14 cellular contexts compared by ENCODE assay signal in genomic region chr1:214310777-214311690, GRCh38. TPM values are rescaled to one million over a fixed set of nuclear protein-coding genes. Genes with fewer than 3 reads are reported as not detected.
A peak's percentile ranks its signal among the peaks of the same experiment; 100 is the strongest.
DNase-seq lines count a peak whose midpoint lies in the region; ATAC-seq and TF ChIP-seq lines count a peak whose summit lies in the region.
"Had no signal": no experiment of that assay in that cellular context is flagged by ENCODE, and none has a peak within 500 bp of the region (broad histone marks: within the 10 kb centered on the region; RNA-seq: fewer than 3 reads in every experiment).

No MANE protein-coding gene starts in this region.

- H4K20me1 ChIP-seq in KMS-11 (ENCODE audit: insufficient read depth), result no peaks in the 10 kb centered on the region
- no peaks in the 10 kb centered on the region for H4K20me1 ChIP-seq in neural progenitor cell (ENCODE audit: low read depth)

- peaks cover 6% of the 10 kb centered on the region for H3F3A ChIP-seq in neural progenitor cell (ENCODE audit: low read depth)

- H3K4me1 Mint-ChIP-seq in activated naive CD4-positive, alpha-beta T cell treated with anti-CD3 and anti-CD28 coated beads, Interleukin-2, amount 10 ng/mL, durations not matched to agents 7 days and 5 days, result peaks cover 26% of the 10 kb centered on the region
- H3K4me1 Mint-ChIP-seq in neural progenitor cell, result peaks cover 37% of the 10 kb centered on the region

- no peak overlapping the region for H3K27ac ChIP-seq in KMS-11
- H3K27ac ChIP-seq in neural progenitor cell, result no peak overlapping the region
- H3K27ac ChIP-seq: cardiac muscle cell, thyroid gland had no signal

- H3K4me3 ChIP-seq in KMS-11 (IDR thresholded peaks at IDR 0.05; ENCODE audit: insufficient read depth, low read depth, low read length) (no peak overlapping the region), neural progenitor cell (no peak overlapping the region)
- H3K4me3 ChIP-seq: cardiac muscle cell, thyroid gland had no signal

- H3K36me3 ChIP-seq in KMS-11 (ENCODE audit: insufficient read depth), result no peaks in the 10 kb centered on the region
- H3K36me3 ChIP-seq in neural progenitor cell, result no peaks in the 10 kb centered on the region
- H3K36me3 ChIP-seq: thyroid gland had no signal

- no peak for DNase-seq in activated naive CD4-positive, alpha-beta T cell treated with anti-CD3 and anti-CD28 coated beads, Interleukin-2, amount 10 ng/mL, durations not matched to agents 7 days and 5 days
- no peak for DNase-seq in activated naive CD4-positive, alpha-beta T cell treated with anti-CD3 and anti-CD28 coated beads, Interleukin-2, amount 50 U/mL, for 16 hours
- DNase-seq in activated naive CD4-positive, alpha-beta T cell treated with anti-CD3 and anti-CD28 coated beads, Interleukin-2, amount 50 U/mL, for 72 hours (ENCODE audit: low spot score in 2 of 2), result no peak
- DNase-seq in neural progenitor cell (ENCODE audit: low spot score) (peak; percentile 60), EL (no peak)
- DNase-seq: NCI-H1092, NCI-H2171, thyroid gland had no signal

- peaks cover 8% of the 10 kb centered on the region for H3K36me3 Mint-ChIP-seq in activated naive CD4-positive, alpha-beta T cell treated with anti-CD3 and anti-CD28 coated beads, Interleukin-2, amount 10 ng/mL, durations not matched to agents 7 days and 5 days
- H3K36me3 Mint-ChIP-seq in activated naive CD4-positive, alpha-beta T cell treated with anti-CD3 and anti-CD28 coated beads, Interleukin-2, amount 50 U/mL, for 72 hours, result no peaks in the 10 kb centered on the region
- H3K36me3 Mint-ChIP-seq in neural progenitor cell, result peaks cover 2% of the 10 kb centered on the region

- H3K4me1 ChIP-seq in KMS-11 (ENCODE audit: low read depth, poor library complexity, severe bottlenecking) (peaks cover 23% of the 10 kb centered on the region), neural progenitor cell (peaks cover 34% of the 10 kb centered on the region)
- H3K4me1 ChIP-seq: thyroid gland had no signal

- no peaks in the 10 kb centered on the region for H3K9me3 ChIP-seq in neural progenitor cell (ENCODE audit: low read depth)
- H3K9me3 ChIP-seq: thyroid gland had no signal

- H3K79me2 ChIP-seq in KMS-11 (ENCODE audit: insufficient read depth, low read depth) (no peaks in the 10 kb centered on the region), neural progenitor cell (ENCODE audit: low read depth) (no peaks in the 10 kb centered on the region)

- H3K9ac ChIP-seq in KMS-11 (no peak overlapping the region), neural progenitor cell (no peak overlapping the region)

- peak overlapping the region; percentile 53 for H3K4me3 Mint-ChIP-seq in activated naive CD4-positive, alpha-beta T cell treated with anti-CD3 and anti-CD28 coated beads, Interleukin-2, amount 10 ng/mL, durations not matched to agents 7 days and 5 days
- no peak overlapping the region for H3K4me3 Mint-ChIP-seq in neural progenitor cell
- H3K4me3 Mint-ChIP-seq: IgD-negative memory B cell had no signal

- H3K27me3 Mint-ChIP-seq in activated naive CD4-positive, alpha-beta T cell treated with anti-CD3 and anti-CD28 coated beads, Interleukin-2, amount 10 ng/mL, durations not matched to agents 7 days and 5 days, result no peaks in the 10 kb centered on the region
- peaks cover 6% of the 10 kb centered on the region for H3K27me3 Mint-ChIP-seq in neural progenitor cell (ENCODE audit: insufficient read depth, low read depth)
- H3K27me3 Mint-ChIP-seq: IgD-negative memory B cell had no signal

- TF ChIP-seq CTCF in KMS-11 (conservative IDR thresholded peaks at IDR 0.05; ENCODE audit: low read depth, low read length) (no peak), neural progenitor cell (IDR thresholded peaks at IDR 0.05) (no peak)

- H3K9me3 Mint-ChIP-seq in activated naive CD4-positive, alpha-beta T cell treated with anti-CD3 and anti-CD28 coated beads, Interleukin-2, amount 10 ng/mL, durations not matched to agents 7 days and 5 days, result no peaks in the 10 kb centered on the region
- H3K9me3 Mint-ChIP-seq in activated naive CD4-positive, alpha-beta T cell treated with anti-CD3 and anti-CD28 coated beads, Interleukin-2, amount 50 U/mL, for 72 hours, result no peaks in the 10 kb centered on the region
- no peaks in the 10 kb centered on the region for H3K9me3 Mint-ChIP-seq in neural progenitor cell
- H3K9me3 Mint-ChIP-seq: IgD-negative memory B cell had no signal

- H3K27me3 ChIP-seq in KMS-11 (ENCODE audit: insufficient read depth, low read depth), result no peaks in the 10 kb centered on the region
- H3K27me3 ChIP-seq in neural progenitor cell, result no peaks in the 10 kb centered on the region
- H3K27me3 ChIP-seq: cardiac muscle cell, thyroid gland had no signal

- H3K27ac Mint-ChIP-seq in activated naive CD4-positive, alpha-beta T cell treated with anti-CD3 and anti-CD28 coated beads, Interleukin-2, amount 10 ng/mL, durations not matched to agents 7 days and 5 days, result peak overlapping the region; percentile 30
- H3K27ac Mint-ChIP-seq in activated naive CD4-positive, alpha-beta T cell treated with anti-CD3 and anti-CD28 coated beads, Interleukin-2, amount 50 U/mL, for 72 hours, result peak overlapping the region in 1 of 2 donors; percentile 82
- no peak overlapping the region for H3K27ac Mint-ChIP-seq in neural progenitor cell
- H3K27ac Mint-ChIP-seq: IgD-negative memory B cell had no signal

- ATAC-seq in activated naive CD4-positive, alpha-beta T cell treated with anti-CD3 and anti-CD28 coated beads, Interleukin-2, amount 50 U/mL, for 72 hours, result peak; percentile 34
- ATAC-seq in GM18867 (IDR thresholded peaks at IDR 0.05; ENCODE audit: unreplicated experiment) (no peak), HG02798 (IDR thresholded peaks at IDR 0.05; ENCODE audit: poor library complexity, unreplicated experiment) (no peak)
- ATAC-seq: Right ventricle myocardium inferior had no signal

- CTCF ChIA-PET in activated naive CD4-positive, alpha-beta T cell treated with anti-CD3 and anti-CD28 coated beads, Interleukin-2, amount 10 ng/mL, durations not matched to agents 7 days and 5 days (lab: Charles Lee), result interaction anchor here (1.2 to 5.6 kb wide), 3 partner anchors 20 to 98 kb away, joined by 3 to 34 read pairs (median 17); no protein-coding TSS in a partner anchor

- H3K4me2 ChIP-seq in KMS-11 (peak overlapping the region; percentile 29; the same call in 1 of the 2 replicates), neural progenitor cell (peak overlapping the region; percentile 16)

- H2AFZ ChIP-seq in KMS-11 (ENCODE audit: low read depth) (no peak overlapping the region), neural progenitor cell (replicated peaks) (no peak overlapping the region)

RNA-seq across cellular contexts. Expression of gene SMYD2, which starts 30.1 kb away (rescaled TPM):
- total RNA-seq in activated naive CD4-positive, alpha-beta T cell treated with anti-CD3 and anti-CD28 coated beads, Interleukin-2, amount 50 U/mL, for 72 hours, result 10 to 100 TPM; 15.4 to 45.7 TPM
- 18.9 and 20.5 TPM in 2 replicates for total RNA-seq in neural progenitor cell (ENCODE audit: low replicate concordance)

Comparison
In these comparisons a context has a peak if more than half of its experiments do, and no peak if none do; other contexts are left out.
1. ATAC-seq: peak in activated naive CD4-positive, alpha-beta T cell treated with anti-CD3 and anti-CD28 coated beads, Interleukin-2, amount 50 U/mL, for 72 hours (2 of 2); none in GM18867 (single experiment) and HG02798 (single experiment).